In the genomic region with DNA sequence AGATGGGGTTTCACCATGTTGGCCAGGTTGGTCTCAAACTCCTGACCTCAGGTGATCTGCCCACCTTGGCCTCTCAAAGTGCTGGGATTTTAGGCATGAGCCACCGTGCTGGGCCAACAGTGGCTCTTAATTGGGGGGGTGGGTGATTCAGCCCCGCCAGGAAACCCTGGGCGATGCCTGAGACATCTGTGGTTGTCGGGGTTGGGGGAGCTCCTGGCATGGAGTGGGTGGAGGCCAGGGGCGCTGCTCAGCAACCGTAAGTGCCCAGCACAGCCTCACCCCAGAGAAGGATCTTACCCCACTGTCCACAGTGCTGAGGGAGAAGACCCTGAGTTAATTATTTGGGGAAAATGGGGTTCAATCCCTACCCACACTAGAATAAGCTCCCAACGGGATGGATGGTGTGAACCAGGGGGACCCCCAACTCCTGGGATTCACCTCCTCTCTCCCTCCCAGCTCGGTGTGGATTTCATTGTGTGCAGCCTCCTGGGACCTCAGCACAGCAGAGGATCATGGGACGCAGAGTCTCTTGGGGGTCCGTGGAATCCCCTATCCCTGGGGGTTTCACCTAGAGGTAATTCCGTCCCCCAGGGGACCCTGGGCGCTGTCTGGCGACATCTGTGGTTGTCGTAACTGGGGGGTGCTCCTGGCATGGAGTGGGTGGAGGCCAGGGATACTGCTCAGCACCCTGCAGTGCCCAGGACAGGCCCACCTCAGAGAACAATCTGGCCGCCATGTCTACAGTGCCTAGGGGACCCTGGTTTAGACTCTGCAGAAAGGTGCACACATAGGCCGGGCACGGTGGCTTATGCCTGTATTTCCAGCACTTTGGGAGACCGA, we compare ENCODE assay signal across 11 cellular contexts.
A peak's percentile ranks its signal among the peaks of the same experiment; 100 is the strongest.
DNase-seq lines count a peak whose midpoint lies in the region; ATAC-seq and TF ChIP-seq lines count a peak whose summit lies in the region.
"Had no signal": no experiment of that assay in that cellular context is flagged by ENCODE, and none has a peak within 500 bp of the region (broad histone marks: within the 10 kb centered on the region; RNA-seq: fewer than 3 reads in every experiment).

No MANE protein-coding gene starts in this region.

- no peaks in the 10 kb centered on the region for H3K9me2 ChIP-seq in SK-N-SH

- no peak for TF ChIP-seq CTCF in SK-N-SH (IDR thresholded peaks at IDR 0.05)
- TF ChIP-seq CTCF in natural killer cell (IDR thresholded peaks at IDR 0.05) = no peak
- TF ChIP-seq CTCF in tibial nerve (IDR thresholded peaks at IDR 0.05) = no peak

- POLR2A ChIA-PET in SK-N-SH (lab: Yijun Ruan, JAX) = interaction anchor here (2.7 kb wide), 1 partner anchor 69 kb away, joined by 11 read pairs; a partner anchor contains a TSS

- H3K27me3 Mint-ChIP-seq in natural killer cell (ENCODE audit: low read depth in 2 of 2) = no peaks in the 10 kb centered on the region

- 86% methylated on average over 11 of the region's 18 CpGs for WGBS in SK-N-SH (ENCODE audit: low lambda C conversion rate)
- 87 to 91% methylated on average over 17 to 18 of the region's 18 CpGs for WGBS in tibial nerve, 2 donors

- CTCF ChIA-PET in SK-N-SH (lab: Yijun Ruan, JAX) = interaction anchor here (1.2 to 4.0 kb wide), 5 partner anchors 35 to 71 kb away, joined by 3 to 25 read pairs (median 13); a partner anchor contains a TSS

- no peak overlapping the region for H3K4me3 ChIP-seq in SK-N-SH (ENCODE audit: low read depth in 2 of 2, low read length in 1 of 2)
- no peak overlapping the region for H3K4me3 ChIP-seq in duodenal mucosa (ENCODE audit: low read depth in 1 of 2, low read length in 2 of 2)
- H3K4me3 ChIP-seq in tibial nerve = no peak overlapping the region

- H3K36me3 ChIP-seq in SK-N-SH (replicated peaks in 1 of 2; ENCODE audit: control insufficient read depth in 1 of 2, insufficient read depth in 2 of 2, low read length in 1 of 2) (no peaks in the 10 kb centered on the region), duodenal mucosa (ENCODE audit: control insufficient read depth in 1 of 2, insufficient read depth in 2 of 2, low read length in 2 of 2) (no peaks in the 10 kb centered on the region), tibial nerve (no peaks in the 10 kb centered on the region)

- peak overlapping the region; percentile 21 for H3K4me3 Mint-ChIP-seq in natural killer cell

- H4K20me1 ChIP-seq in SK-N-SH (ENCODE audit: insufficient read depth) = no peaks in the 10 kb centered on the region

- H3K9me3 ChIP-seq in SK-N-SH (no peaks in the 10 kb centered on the region), duodenal mucosa (ENCODE audit: control insufficient read depth in 1 of 2, low read length in 2 of 2) (no peaks in the 10 kb centered on the region), tibial nerve (no peaks in the 10 kb centered on the region)

- no peaks in the 10 kb centered on the region for H3K9me3 Mint-ChIP-seq in natural killer cell

- peak overlapping the region; percentile 62; the same call in 1 of the 2 replicates for H3K9ac ChIP-seq in SK-N-SH
- H3K9ac ChIP-seq in duodenal mucosa (ENCODE audit: low read depth in 1 of 2, low read length in 2 of 2) = no peak overlapping the region

- H3K36me3 Mint-ChIP-seq in natural killer cell = no peaks in the 10 kb centered on the region

- H3K4me1 Mint-ChIP-seq in natural killer cell = peaks cover 15 to 30% of the 10 kb centered on the region in 2 donors

- peaks cover 36% of the 10 kb centered on the region for H3F3A ChIP-seq in SK-N-SH (replicated peaks; ENCODE audit: insufficient read depth)

- H2AFZ ChIP-seq in SK-N-SH (ENCODE audit: low read depth) = no peak overlapping the region

- DNase-seq in SK-N-SH (no peak), natural killer cell (no peak), tibial nerve (ENCODE audit: low spot score in 2 of 2) (no peak), pons (ENCODE audit: low spot score) (no peak), dermis blood vessel endothelial cell (no peak)
- DNase-seq: 8988T; activated effector memory CD4-positive, alpha-beta T cell treated with anti-CD3 and anti-CD28 coated beads, Interleukin-2, amount 50 U/mL, for 16 hours; NCI-H748 treated with DMSO at 0.1 percent for 48 hours had no signal

- H3K27me3 ChIP-seq in SK-N-SH (ENCODE audit: insufficient read depth) (no peaks in the 10 kb centered on the region), duodenal mucosa (ENCODE audit: control insufficient read depth in 1 of 2, insufficient read depth in 2 of 2, low read length in 2 of 2) (no peaks in the 10 kb centered on the region), tibial nerve (no peaks in the 10 kb centered on the region)

- no peak for TF ChIP-seq EP300 in SK-N-SH (IDR thresholded peaks at IDR 0.05; ENCODE audit: borderline replicate concordance in 1 of 2, low read depth in 1 of 2, low read length in 1 of 2)
- TF ChIP-seq EP300 in tibial nerve (IDR thresholded peaks at IDR 0.05) = no peak

- ATAC-seq in SK-N-SH treated with all-trans-retinoic acid at 6 μM for 48 hours (no peak), natural killer cell (no peak), GM18511 (IDR thresholded peaks at IDR 0.05; ENCODE audit: unreplicated experiment) (no peak)

- TF ChIP-seq RAD21 in SK-N-SH (IDR thresholded peaks at IDR 0.05; ENCODE audit: low read length) = no peak

- H3K79me2 ChIP-seq in SK-N-SH (ENCODE audit: insufficient read depth) = peaks cover 13% of the 10 kb centered on the region; the same call in 1 of the 2 replicates

- H3K4me1 ChIP-seq in SK-N-SH (ENCODE audit: control insufficient read depth in 1 of 2, insufficient read depth in 2 of 2, low read depth in 1 of 2, low read length in 1 of 2) (peaks cover 13 to 43% of the 10 kb centered on the region in 2 experiments; a peak in 3 of 4 replicates), duodenal mucosa (ENCODE audit: control insufficient read depth in 1 of 2, insufficient read depth in 2 of 2, low read length in 2 of 2) (peaks cover 14 to 24% of the 10 kb centered on the region in 2 donors), tibial nerve (peaks cover 2 to 92% (median 70%) of the 10 kb centered on the region in 4 donors)

- peak overlapping the region; percentile 71; the same call in 1 of the 2 replicates for H3K4me2 ChIP-seq in SK-N-SH

- H3K27ac Mint-ChIP-seq in natural killer cell = peak overlapping the region in 1 of 2 donors; percentile 14

- intact Hi-C loops in natural killer cell (cut with micrococcal nuclease) = no loop called here

- TF ChIP-seq POLR2A in tibial nerve (IDR thresholded peaks at IDR 0.05) = no peak

- peak overlapping the region in 1 of 2 experiments; percentile 90; a peak in 2 of 4 replicates for H3K27ac ChIP-seq in SK-N-SH (ENCODE audit: low read depth in 2 of 2, low read length in 1 of 2)
- H3K27ac ChIP-seq in duodenal mucosa (ENCODE audit: low read depth, low read length) = peak overlapping the region; percentile 42
- peak overlapping the region; percentile 78 to 95 (median 90) for H3K27ac ChIP-seq in tibial nerve

TF ChIP-seq in SK-N-SH, 30 proteins besides CTCF, POLR2A, EP300 and RAD21:
- TF ChIP-seq FOXM1 (IDR thresholded peaks at IDR 0.05; ENCODE audit: low read depth) = no peak
- TF ChIP-seq SIN3A (IDR thresholded peaks at IDR 0.05; ENCODE audit: borderline replicate concordance, low read depth, low read length) = no peak

TF ChIP-seq in SK-N-SH treated with all-trans-retinoic acid at 6 μM for 48 hours, 23 proteins besides CTCF, POLR2A, EP300 and RAD21:
- TF ChIP-seq ZNF8 (CRISPR knock-in tag; IDR thresholded peaks at IDR 0.05) (no peak), ESRRG (CRISPR knock-in tag; IDR thresholded peaks at IDR 0.05) (no peak), SNAI2 (CRISPR knock-in tag; IDR thresholded peaks at IDR 0.05) (no peak), ZNF70 (CRISPR knock-in tag; IDR thresholded peaks at IDR 0.05) (no peak), ZFP3 (CRISPR knock-in tag; IDR thresholded peaks at IDR 0.05) (no peak), ISL1 (CRISPR knock-in tag; IDR thresholded peaks at IDR 0.05) (no peak)
- TF ChIP-seq, protein P1, sequence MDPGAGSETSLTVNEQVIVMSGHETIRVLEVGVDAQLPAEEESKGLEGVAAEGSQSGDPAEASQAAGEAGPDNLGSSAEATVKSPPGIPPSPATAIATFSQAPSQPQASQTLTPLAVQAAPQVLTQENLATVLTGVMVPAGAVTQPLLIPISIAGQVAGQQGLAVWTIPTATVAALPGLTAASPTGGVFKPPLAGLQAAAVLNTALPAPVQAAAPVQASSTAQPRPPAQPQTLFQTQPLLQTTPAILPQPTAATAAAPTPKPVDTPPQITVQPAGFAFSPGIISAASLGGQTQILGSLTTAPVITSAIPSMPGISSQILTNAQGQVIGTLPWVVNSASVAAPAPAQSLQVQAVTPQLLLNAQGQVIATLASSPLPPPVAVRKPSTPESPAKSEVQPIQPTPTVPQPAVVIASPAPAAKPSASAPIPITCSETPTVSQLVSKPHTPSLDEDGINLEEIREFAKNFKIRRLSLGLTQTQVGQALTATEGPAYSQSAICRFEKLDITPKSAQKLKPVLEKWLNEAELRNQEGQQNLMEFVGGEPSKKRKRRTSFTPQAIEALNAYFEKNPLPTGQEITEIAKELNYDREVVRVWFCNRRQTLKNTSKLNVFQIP (CRISPR knock-in tag; IDR thresholded peaks at IDR 0.05; ENCODE audit: borderline replicate concordance, low read depth) = no peak
